ENCODE assay signal across 9 cellular contexts in genomic region chr4:150960079-150960478, GRCh38. TPM values are rescaled to one million over a fixed set of nuclear protein-coding genes. Genes with fewer than 3 reads are reported as not detected.
DNase-seq lines count a peak whose midpoint lies in the region; ATAC-seq, FAIRE-seq and TF ChIP-seq lines count a peak whose summit lies in the region.
"Had no signal": no experiment of that assay in that cellular context is flagged by ENCODE, and none has a peak within 500 bp of the region (broad histone marks: within the 10 kb centered on the region; RNA-seq: fewer than 3 reads in every experiment).

No MANE protein-coding gene starts in this region.

- H3K27me3 ChIP-seq in bronchial epithelial cell (ENCODE audit: control insufficient read depth, insufficient read depth, low read length) = no peaks in the 10 kb centered on the region
- no peaks in the 10 kb centered on the region for H3K27me3 ChIP-seq in lower lobe of right lung (ENCODE audit: low read depth)

- intact Hi-C loops in lower lobe of right lung (cut with DNase I) = no loop called here

- peak; percentile 60 to 72 for ATAC-seq in lower lobe of right lung

- H3K27ac ChIP-seq in lower lobe of right lung = no peak overlapping the region

- TF ChIP-seq CTCF in LNCAP (IDR thresholded peaks at IDR 0.05) (peak; percentile 33; the same call in 1 of the 2 replicates), bronchial epithelial cell (IDR thresholded peaks at IDR 0.05; ENCODE audit: insufficient read depth, low read length, severe bottlenecking) (peak; percentile 60), lower lobe of right lung (IDR thresholded peaks at IDR 0.05) (peak; percentile 48)

- H3K4me1 ChIP-seq in lower lobe of right lung = peaks cover 4% of the 10 kb centered on the region

- DNase-seq in Daoy (ENCODE audit: low read depth) = peak; percentile 7
- DNase-seq in bronchial epithelial cell (ENCODE audit: low read depth) = peak; percentile 62
- DNase-seq in lower lobe of right lung = no peak
- DNase-seq in LoVo (ENCODE audit: low spot score) = no peak
- no peak for DNase-seq in activated CD4-positive, alpha-beta T cell treated with anti-CD3 and anti-CD28 coated beads for 4 hours
- no peak for DNase-seq in dedifferentiated amniotic fluid mesenchymal stem cell (ENCODE audit: extremely low spot score)
- no peak for DNase-seq in stimulated activated CD4-positive, alpha-beta T cell treated with anti-CD3 and anti-CD28 coated beads, Interleukin-4, amount 100 ng/mL, for 4 hours
- DNase-seq: NCI-H510A had no signal

- H3K36me3 ChIP-seq in bronchial epithelial cell (ENCODE audit: control insufficient read depth, insufficient read depth, low read length) (no peaks in the 10 kb centered on the region), lower lobe of right lung (no peaks in the 10 kb centered on the region)

- peaks cover 9% of the 10 kb centered on the region for H3K9me3 ChIP-seq in lower lobe of right lung

- FAIRE-seq in bronchial epithelial cell (lab: Jason Lieb, UNC) = no peak

- H3K4me3 ChIP-seq in bronchial epithelial cell (ENCODE audit: low read depth, low read length) = no peak overlapping the region
- H3K4me3 ChIP-seq in lower lobe of right lung = no peak overlapping the region

RNA-seq across cellular contexts. Expression of gene LRBA, which starts 55.0 kb away (rescaled TPM):
- 11.2 and 16.6 TPM in 2 replicates for total RNA-seq in Daoy (2014; rRNA removed; shearing (Covaris generic))
- total RNA-seq in bronchial epithelial cell = 103 and 119 TPM in 2 replicates
- total RNA-seq in lower lobe of right lung = 46.2 TPM

Comparison
In these comparisons a context has a peak if more than half of its experiments do, and no peak if none do; other contexts are left out.
1. DNase-seq: peak in Daoy (single experiment) and bronchial epithelial cell (single experiment); none in lower lobe of right lung (single experiment), LoVo (single experiment), activated CD4-positive, alpha-beta T cell treated with anti-CD3 and anti-CD28 coated beads for 4 hours (0 of 2), dedifferentiated amniotic fluid mesenchymal stem cell (single experiment) and stimulated activated CD4-positive, alpha-beta T cell treated with anti-CD3 and anti-CD28 coated beads, Interleukin-4, amount 100 ng/mL, for 4 hours (0 of 2).
2. Peak in every context shown above with its lines, with median percentiles within 50 percentile points of each other: CTCF ChIP-seq.